Comparison of ENCODE assay signal across 8 cellular contexts in genomic region chr12:23949212-23950010, GRCh38. TPM values are rescaled to one million over a fixed set of nuclear protein-coding genes. Genes with fewer than 3 reads are reported as not detected.
DNase-seq lines count a peak whose midpoint lies in the region; ATAC-seq and TF ChIP-seq lines count a peak whose summit lies in the region.

Gene SOX5, minus strand, starts transcription at chr12:23949670. Its CDS starts 69 bp downstream, at chr12:23949601.

- intact Hi-C loops in Right ventricle myocardium superior (cut with DNase I) (no loop called here), posterior vena cava (cut with DNase I) (no loop called here)

- H3K27me3 ChIP-seq in SK-N-SH (ENCODE audit: insufficient read depth) = peaks cover 12% of the 10 kb centered on the region

- TF ChIP-seq CTCF in SK-N-SH (IDR thresholded peaks at IDR 0.05) = no peak

- H3K79me2 ChIP-seq in SK-N-SH (ENCODE audit: insufficient read depth) = no peaks in the 10 kb centered on the region

- H3K27ac Mint-ChIP-seq in stimulated activated effector memory CD8-positive, alpha-beta T cell treated with anti-CD3 and anti-CD28 coated beads, Interleukin-12 subunit alpha, Interleukin-12 subunit beta, amount 100 ng/mL, for 72 hours = no peak within 1 kb of the TSS

- H3K36me3 ChIP-seq in SK-N-SH (replicated peaks in 1 of 2; ENCODE audit: control insufficient read depth in 1 of 2, insufficient read depth in 2 of 2, low read length in 1 of 2) = no peaks in the 10 kb centered on the region

- peaks cover 0 to 5% of the 10 kb centered on the region in 2 experiments; a peak in 2 of 4 replicates for H3K4me1 ChIP-seq in SK-N-SH (ENCODE audit: control insufficient read depth in 1 of 2, insufficient read depth in 2 of 2, low read depth in 1 of 2, low read length in 1 of 2)

- no peaks in the 10 kb centered on the region for H4K20me1 ChIP-seq in SK-N-SH (ENCODE audit: insufficient read depth)

- H3K27ac ChIP-seq in SK-N-SH (ENCODE audit: low read depth in 2 of 2, low read length in 1 of 2) = no peak within 1 kb of the TSS

- no peak for TF ChIP-seq EP300 in SK-N-SH (IDR thresholded peaks at IDR 0.05; ENCODE audit: borderline replicate concordance in 1 of 2, low read depth in 1 of 2, low read length in 1 of 2)

- POLR2A ChIA-PET in SK-N-SH (lab: Yijun Ruan, JAX) = no interaction called here

- H3F3A ChIP-seq in SK-N-SH (replicated peaks; ENCODE audit: insufficient read depth) = no peaks in the 10 kb centered on the region

- H3K36me3 Mint-ChIP-seq in stimulated activated effector memory CD8-positive, alpha-beta T cell treated with anti-CD3 and anti-CD28 coated beads, Interleukin-12 subunit alpha, Interleukin-12 subunit beta, amount 100 ng/mL, for 72 hours = no peaks in the 10 kb centered on the region

- ATAC-seq in Right ventricle myocardium superior (ENCODE audit: poor library complexity) (peak; percentile 94), HG02973 (IDR thresholded peaks at IDR 0.05; ENCODE audit: unreplicated experiment) (no peak), GM18520 (IDR thresholded peaks at IDR 0.05; ENCODE audit: unreplicated experiment) (no peak)
- ATAC-seq in stimulated activated effector memory CD8-positive, alpha-beta T cell treated with anti-CD3 and anti-CD28 coated beads, Interleukin-12 subunit alpha, Interleukin-12 subunit beta, amount 100 ng/mL, for 72 hours = no peak

- H3K4me1 Mint-ChIP-seq in stimulated activated effector memory CD8-positive, alpha-beta T cell treated with anti-CD3 and anti-CD28 coated beads, Interleukin-12 subunit alpha, Interleukin-12 subunit beta, amount 100 ng/mL, for 72 hours = no peaks in the 10 kb centered on the region

- H3K9ac ChIP-seq in SK-N-SH = no peak within 1 kb of the TSS

- H3K9me3 ChIP-seq in SK-N-SH = no peaks in the 10 kb centered on the region

- H2AFZ ChIP-seq in SK-N-SH (ENCODE audit: low read depth) = peak within 1 kb of the TSS; percentile 52

- peak within 1 kb of the TSS; percentile 38 to 53 for H3K4me3 ChIP-seq in SK-N-SH (ENCODE audit: low read depth in 2 of 2, low read length in 1 of 2)

- WGBS in SK-N-SH (ENCODE audit: low lambda C conversion rate) = 3% methylated on average over 12 of the region's 12 CpGs

- no peaks in the 10 kb centered on the region for H3K9me3 Mint-ChIP-seq in stimulated activated effector memory CD8-positive, alpha-beta T cell treated with anti-CD3 and anti-CD28 coated beads, Interleukin-12 subunit alpha, Interleukin-12 subunit beta, amount 100 ng/mL, for 72 hours

- no peaks in the 10 kb centered on the region for H3K9me2 ChIP-seq in SK-N-SH

- H3K4me3 Mint-ChIP-seq in stimulated activated effector memory CD8-positive, alpha-beta T cell treated with anti-CD3 and anti-CD28 coated beads, Interleukin-12 subunit alpha, Interleukin-12 subunit beta, amount 100 ng/mL, for 72 hours = no peak within 1 kb of the TSS

- CTCF ChIA-PET in SK-N-SH (lab: Yijun Ruan, JAX) = interaction anchor here (0.7 to 1.2 kb wide), 2 partner anchors 8 to 26 kb away, joined by 3 to 4 read pairs; no protein-coding TSS in a partner anchor

- no peak for TF ChIP-seq RAD21 in SK-N-SH (IDR thresholded peaks at IDR 0.05; ENCODE audit: low read length)

- peak within 1 kb of the TSS; percentile 69 for H3K4me2 ChIP-seq in SK-N-SH

- DNase-seq in HT1080 (ENCODE audit: low read depth) (peak; percentile 5), SK-N-SH (peak; percentile 30), Right ventricle myocardium superior (peak; percentile 47), posterior vena cava (ENCODE audit: low spot score) (no peak)
- DNase-seq in stimulated activated effector memory CD8-positive, alpha-beta T cell treated with anti-CD3 and anti-CD28 coated beads, Interleukin-12 subunit alpha, Interleukin-12 subunit beta, amount 100 ng/mL, for 72 hours (ENCODE audit: low spot score in 2 of 2) = no peak
- no peak for DNase-seq in activated CD4-positive, alpha-beta T cell treated with anti-CD3 and anti-CD28 coated beads for 1 hour

TF ChIP-seq in SK-N-SH, 30 proteins besides CTCF, POLR2A, EP300 and RAD21:
- TF ChIP-seq RXRA (IDR thresholded peaks at IDR 0.05; ENCODE audit: borderline replicate concordance, low read depth) (no peak), MXI1 (IDR thresholded peaks at IDR 0.05; ENCODE audit: low read depth, low read length) (no peak), POLR2AphosphoS5 (IDR thresholded peaks at IDR 0.05; ENCODE audit: low read depth, low read length) (no peak), RCOR1 (IDR thresholded peaks at IDR 0.05; ENCODE audit: low read length) (no peak), PBX3 (IDR thresholded peaks at IDR 0.05) (no peak), MAX (IDR thresholded peaks at IDR 0.05; ENCODE audit: low read depth) (no peak), IRF3 (IDR thresholded peaks at IDR 0.05; ENCODE audit: low read depth, low read length) (no peak), JUND (IDR thresholded peaks at IDR 0.05) (no peak), SMC3 (IDR thresholded peaks at IDR 0.05; ENCODE audit: low read depth, low read length) (no peak), SIN3A (IDR thresholded peaks at IDR 0.05; ENCODE audit: borderline replicate concordance, low read depth, low read length) (no peak), NFIC (IDR thresholded peaks at IDR 0.05; ENCODE audit: borderline replicate concordance) (no peak), FOSL2 (IDR thresholded peaks at IDR 0.05; ENCODE audit: borderline replicate concordance, low read depth) (no peak), NRF1 (IDR thresholded peaks at IDR 0.05; ENCODE audit: low read depth, low read length) (no peak), TCF12 (IDR thresholded peaks at IDR 0.05) (no peak), USF1 (IDR thresholded peaks at IDR 0.05; ENCODE audit: borderline replicate concordance, low read depth) (no peak)
TF ChIP-seq in SK-N-SH: peak in this region for 0.

RNA-seq across cellular contexts. Expression of gene SOX5, which starts in this region (rescaled TPM):
- total RNA-seq in HT1080 (2014; rRNA removed; shearing (Covaris generic)) = 0.05 and 0.20 TPM in 2 replicates
- polyA plus RNA-seq in HT1080 (2015; cell fraction: cytosol; rRNA removed) = 0.10 and 0.12 TPM in 2 replicates
- polyA plus RNA-seq in HT1080 (2015; cell fraction: nucleus; rRNA removed) = 0.23 and 0.33 TPM in 2 replicates
- polyA plus RNA-seq in SK-N-SH (2012; rRNA removed) = 0.21 and 0.39 TPM in 2 replicates
- 0.21 and 0.30 TPM in 2 replicates for polyA plus RNA-seq in SK-N-SH (2012; cell fraction: cytosol; rRNA removed)
- 0.32 and 0.47 TPM in 2 replicates for polyA plus RNA-seq in SK-N-SH (2012; cell fraction: nucleus; rRNA removed)
- total RNA-seq in Right ventricle myocardium superior = 2.2 TPM
- total RNA-seq in posterior vena cava = 10 to 100 TPM; 15.6 to 18.1 TPM

Comparison
In these comparisons a context has a peak if more than half of its experiments do, and no peak if none do; other contexts are left out.
1. Peak in DNase-seq in HT1080; RNA of the gene not detected or under 1 TPM.
2. Peak in DNase-seq, H3K4me3 ChIP-seq and H3K4me2 ChIP-seq in SK-N-SH; RNA of the gene not detected or under 1 TPM.